Comparison of ENCODE assay signal across 13 cellular contexts in the genomic region with DNA sequence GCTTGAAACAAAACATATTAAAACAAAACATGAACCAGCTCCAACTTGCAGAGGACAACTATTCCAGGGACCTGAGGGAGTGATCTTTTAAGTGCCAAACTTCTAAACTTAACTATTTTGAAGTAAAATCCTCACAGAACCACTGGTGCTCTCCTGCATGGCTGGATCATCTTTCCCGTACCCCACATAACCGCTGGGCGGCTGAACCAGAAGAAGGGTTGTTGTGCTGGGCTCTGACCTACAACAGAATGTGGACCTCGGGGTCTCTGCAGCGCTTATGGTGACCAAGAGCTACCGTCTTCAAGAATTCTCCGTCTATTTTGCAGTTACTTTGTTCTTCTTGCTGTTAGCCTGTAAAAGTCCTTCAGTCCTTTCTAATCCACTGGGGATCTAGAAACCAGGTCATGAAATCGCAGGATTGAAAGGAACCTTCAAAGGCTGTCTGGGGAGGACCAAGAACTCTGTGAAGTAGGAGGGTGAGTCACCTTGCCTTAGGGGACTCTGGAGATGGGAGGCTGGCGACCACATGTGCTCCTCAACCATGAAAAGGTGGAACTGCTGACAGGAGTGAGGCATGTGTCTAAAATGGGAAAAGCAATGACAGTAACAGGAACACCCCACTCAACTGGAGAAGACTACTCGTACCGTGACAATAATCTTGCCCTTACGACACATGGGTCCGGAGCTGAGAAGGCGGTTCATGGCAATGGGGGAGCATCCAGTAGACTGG. TPM values are rescaled to one million over a fixed set of nuclear protein-coding genes. Genes with fewer than 3 reads are reported as not detected.
DNase-seq lines count a peak whose midpoint lies in the region; ATAC-seq and TF ChIP-seq lines count a peak whose summit lies in the region.
"Had no signal": no experiment of that assay in that cellular context is flagged by ENCODE, and none has a peak within 500 bp of the region (broad histone marks: within the 10 kb centered on the region; RNA-seq: fewer than 3 reads in every experiment).

No MANE protein-coding gene starts in this region.

- no peak overlapping the region for H3K4me3 ChIP-seq in tibial nerve
- H3K4me3 ChIP-seq: prostate gland had no signal

- no peak overlapping the region for H3K27ac Mint-ChIP-seq in activated T-helper 1 cell treated with anti-CD3 and anti-CD28 coated beads, Interleukin-12 subunit alpha, Interleukin-12 subunit beta, Interleukin-2, Interleukin-4 antibody, amounts not matched to agents 30 ng/mL and 10 ng/mL and 1 ng/mL, durations not matched to agents 14 hours and 24 hours and 36 hours

- no peaks in the 10 kb centered on the region for H3K9me3 Mint-ChIP-seq in activated T-helper 1 cell treated with anti-CD3 and anti-CD28 coated beads, Interleukin-12 subunit alpha, Interleukin-12 subunit beta, Interleukin-2, Interleukin-4 antibody, amounts not matched to agents 30 ng/mL and 10 ng/mL and 1 ng/mL, durations not matched to agents 14 hours and 24 hours and 36 hours

- H3K27ac ChIP-seq in tibial nerve = no peak overlapping the region

- no peak for TF ChIP-seq CTCF in tibial nerve (IDR thresholded peaks at IDR 0.05)

- H3K9me3 ChIP-seq in tibial nerve = no peaks in the 10 kb centered on the region
- H3K9me3 ChIP-seq: prostate gland had no signal

- no peak for ATAC-seq in GM18505 (IDR thresholded peaks at IDR 0.05; ENCODE audit: unreplicated experiment)
- ATAC-seq: left cardiac atrium had no signal

- WGBS in tibial nerve, 2 donors = 75 to 80% methylated on average over 14 of the region's 14 CpGs

- no peaks in the 10 kb centered on the region for H3K27me3 Mint-ChIP-seq in activated T-helper 1 cell treated with anti-CD3 and anti-CD28 coated beads, Interleukin-12 subunit alpha, Interleukin-12 subunit beta, Interleukin-2, Interleukin-4 antibody, amounts not matched to agents 30 ng/mL and 10 ng/mL and 1 ng/mL, durations not matched to agents 14 hours and 24 hours and 36 hours (ENCODE audit: insufficient read depth)

- no peak for TF ChIP-seq POLR2A in tibial nerve (IDR thresholded peaks at IDR 0.05)
- TF ChIP-seq POLR2A in GM18505 (IDR thresholded peaks at IDR 0.05; ENCODE audit: borderline replicate concordance, extremely low read depth, insufficient read depth, insufficient read length) = no peak

- DNase-seq in A172 (ENCODE audit: low spot score) = peak; percentile 13
- DNase-seq in GM03348 (ENCODE audit: low spot score) = peak; percentile 54
- no peak for DNase-seq in activated T-helper 1 cell treated with anti-CD3 and anti-CD28 coated beads, Interleukin-12 subunit alpha, Interleukin-12 subunit beta, Interleukin-2, Interleukin-4 antibody, amounts not matched to agents 30 ng/mL and 10 ng/mL and 1 ng/mL, durations not matched to agents 14 hours and 24 hours and 36 hours (ENCODE audit: low spot score)
- DNase-seq in foreskin melanocyte = peak; percentile 29
- DNase-seq in tibial nerve (ENCODE audit: low spot score in 2 of 2) = no peak
- no peak for DNase-seq in retina
- DNase-seq in NK-92 treated with Interleukin-12 subunit alpha and Interleukin-12 subunit beta, amount 100 ng/mL, for 24 hours (lab: John Stamatoyannopoulos, UW) = no peak
- DNase-seq: activated CD4-positive, CD25-positive, alpha-beta regulatory T cell treated with anti-CD3 and anti-CD28 coated beads, Interleukin-2, amount 50 U/mL, for 72 hours; activated naive CD4-positive, alpha-beta T cell treated with anti-CD3 and anti-CD28 coated beads, Interleukin-2, amount 50 U/mL, for 16 hours; left cardiac atrium; Right ventricle myocardium superior had no signal

- H3K27me3 ChIP-seq in tibial nerve = no peaks in the 10 kb centered on the region

- H3K4me3 Mint-ChIP-seq in activated T-helper 1 cell treated with anti-CD3 and anti-CD28 coated beads, Interleukin-12 subunit alpha, Interleukin-12 subunit beta, Interleukin-2, Interleukin-4 antibody, amounts not matched to agents 30 ng/mL and 10 ng/mL and 1 ng/mL, durations not matched to agents 14 hours and 24 hours and 36 hours = peak overlapping the region; percentile 24

- H3K36me3 Mint-ChIP-seq in activated T-helper 1 cell treated with anti-CD3 and anti-CD28 coated beads, Interleukin-12 subunit alpha, Interleukin-12 subunit beta, Interleukin-2, Interleukin-4 antibody, amounts not matched to agents 30 ng/mL and 10 ng/mL and 1 ng/mL, durations not matched to agents 14 hours and 24 hours and 36 hours (ENCODE audit: low read depth) = peaks cover 26% of the 10 kb centered on the region

- peaks cover 29% of the 10 kb centered on the region for H3K4me1 Mint-ChIP-seq in activated T-helper 1 cell treated with anti-CD3 and anti-CD28 coated beads, Interleukin-12 subunit alpha, Interleukin-12 subunit beta, Interleukin-2, Interleukin-4 antibody, amounts not matched to agents 30 ng/mL and 10 ng/mL and 1 ng/mL, durations not matched to agents 14 hours and 24 hours and 36 hours (ENCODE audit: low read depth)

- no peak for TF ChIP-seq EP300 in tibial nerve (IDR thresholded peaks at IDR 0.05)

- peaks cover 4 to 44% (median 10%) of the 10 kb centered on the region in 3 donors for H3K36me3 ChIP-seq in tibial nerve

- peaks cover 0 to 46% (median 17%) of the 10 kb centered on the region in 4 donors for H3K4me1 ChIP-seq in tibial nerve

- intact Hi-C loops in activated T-helper 1 cell treated with anti-CD3 and anti-CD28 coated beads, Interleukin-12 subunit alpha, Interleukin-12 subunit beta, Interleukin-2, Interleukin-4 antibody, amounts not matched to agents 30 ng/mL and 10 ng/mL and 1 ng/mL, durations not matched to agents 14 hours and 24 hours and 36 hours (cut with micrococcal nuclease) = no loop called here

RNA-seq across cellular contexts. Expression of a gene that starts 46.6 kb away (rescaled TPM):
- 458 and 509 TPM in 2 replicates for total RNA-seq in A172 (2014; rRNA removed; shearing (Covaris generic))
- total RNA-seq in activated T-helper 1 cell treated with anti-CD3 and anti-CD28 coated beads, Interleukin-12 subunit alpha, Interleukin-12 subunit beta, Interleukin-2, Interleukin-4 antibody, amounts not matched to agents 30 ng/mL and 10 ng/mL and 1 ng/mL, durations not matched to agents 14 hours and 24 hours and 36 hours = 270 and 273 TPM in 2 replicates
- total RNA-seq in tibial nerve = 100 to 1,000 TPM; 324 to 412 (median 363) TPM

RNA-seq across cellular contexts. Expression of a gene that starts 46.8 kb away (rescaled TPM):
- total RNA-seq in A172 (2014; rRNA removed; shearing (Covaris generic)) = 374 and 393 TPM in 2 replicates
- 203 and 219 TPM in 2 replicates for total RNA-seq in activated T-helper 1 cell treated with anti-CD3 and anti-CD28 coated beads, Interleukin-12 subunit alpha, Interleukin-12 subunit beta, Interleukin-2, Interleukin-4 antibody, amounts not matched to agents 30 ng/mL and 10 ng/mL and 1 ng/mL, durations not matched to agents 14 hours and 24 hours and 36 hours
- total RNA-seq in tibial nerve = 100 to 1,000 TPM; 311 to 585 (median 373) TPM

Comparison
In these comparisons a context has a peak if more than half of its experiments do, and no peak if none do; other contexts are left out.
1. DNase-seq: peak in A172 (single experiment), GM03348 (single experiment) and foreskin melanocyte (single experiment); none in activated T-helper 1 cell treated with anti-CD3 and anti-CD28 coated beads, Interleukin-12 subunit alpha, Interleukin-12 subunit beta, Interleukin-2, Interleukin-4 antibody, amounts not matched to agents 30 ng/mL and 10 ng/mL and 1 ng/mL, durations not matched to agents 14 hours and 24 hours and 36 hours (single experiment), tibial nerve (0 of 2), retina (single experiment) and NK-92 treated with Interleukin-12 subunit alpha and Interleukin-12 subunit beta, amount 100 ng/mL, for 24 hours (single experiment).